2 cellular contexts compared by ENCODE assay signal in the genomic region with DNA sequence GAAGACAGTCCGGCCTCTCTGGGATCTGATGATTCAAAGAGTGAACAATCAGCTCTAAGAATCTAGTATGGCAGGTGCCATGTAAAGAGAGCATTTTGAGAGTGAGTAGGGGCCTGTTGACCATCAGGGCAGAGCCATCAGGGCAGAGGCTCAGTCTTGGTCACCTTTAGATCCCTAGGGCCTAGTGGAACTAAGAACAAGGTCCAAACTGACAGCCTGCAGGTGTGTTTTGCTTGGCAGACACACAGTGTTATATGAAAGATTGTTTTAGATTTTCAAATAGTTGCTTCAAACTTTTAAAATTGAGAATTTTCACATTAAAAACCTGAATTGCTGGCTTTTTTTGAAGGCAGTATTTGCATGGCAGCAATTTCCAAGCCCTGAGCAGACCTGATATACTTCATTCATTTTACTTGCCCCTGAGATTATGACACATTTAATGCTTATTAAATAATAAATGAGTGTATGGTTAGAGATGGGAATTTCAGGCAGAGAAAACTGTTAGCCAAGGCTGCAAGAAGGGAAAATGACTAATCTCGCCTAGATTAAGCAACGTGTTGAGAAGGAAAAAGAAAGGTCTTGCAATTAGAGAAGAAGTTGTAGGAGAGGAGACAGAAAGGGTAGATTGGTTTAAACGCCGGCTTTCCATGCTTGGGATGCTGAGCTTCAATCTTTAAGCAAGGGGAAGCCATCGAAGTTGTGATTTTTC.
TF ChIP-seq lines count a peak whose summit lies in the region.

No MANE protein-coding gene starts in this region.

TF ChIP-seq in liver, 16 proteins besides CTCF, POLR2A, EP300 and RAD21 (continued from another document):
- peak; percentile 57 for TF ChIP-seq HNF4G (IDR thresholded peaks at IDR 0.05)
- TF ChIP-seq RXRA (IDR thresholded peaks at IDR 0.05), result peak; percentile 30 to 52
- no peak for TF ChIP-seq TAF1 (conservative IDR thresholded peaks at IDR 0.05)
- TF ChIP-seq NR2F2 (IDR thresholded peaks at IDR 0.05), result no peak
- TF ChIP-seq FOXA1 (IDR thresholded peaks at IDR 0.05), result no peak
- TF ChIP-seq, protein P1, sequence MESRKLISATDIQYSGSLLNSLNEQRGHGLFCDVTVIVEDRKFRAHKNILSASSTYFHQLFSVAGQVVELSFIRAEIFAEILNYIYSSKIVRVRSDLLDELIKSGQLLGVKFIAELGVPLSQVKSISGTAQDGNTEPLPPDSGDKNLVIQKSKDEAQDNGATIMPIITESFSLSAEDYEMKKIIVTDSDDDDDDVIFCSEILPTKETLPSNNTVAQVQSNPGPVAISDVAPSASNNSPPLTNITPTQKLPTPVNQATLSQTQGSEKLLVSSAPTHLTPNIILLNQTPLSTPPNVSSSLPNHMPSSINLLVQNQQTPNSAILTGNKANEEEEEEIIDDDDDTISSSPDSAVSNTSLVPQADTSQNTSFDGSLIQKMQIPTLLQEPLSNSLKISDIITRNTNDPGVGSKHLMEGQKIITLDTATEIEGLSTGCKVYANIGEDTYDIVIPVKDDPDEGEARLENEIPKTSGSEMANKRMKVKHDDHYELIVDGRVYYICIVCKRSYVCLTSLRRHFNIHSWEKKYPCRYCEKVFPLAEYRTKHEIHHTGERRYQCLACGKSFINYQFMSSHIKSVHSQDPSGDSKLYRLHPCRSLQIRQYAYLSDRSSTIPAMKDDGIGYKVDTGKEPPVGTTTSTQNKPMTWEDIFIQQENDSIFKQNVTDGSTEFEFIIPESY (IDR thresholded peaks at IDR 0.05), result no peak
- TF ChIP-seq GABPA (IDR thresholded peaks at IDR 0.05 in 1 of 2, conservative IDR thresholded peaks at IDR 0.05 in 1 of 2), result no peak
- TF ChIP-seq JUND (IDR thresholded peaks at IDR 0.05), result no peak
- TF ChIP-seq, protein P2, sequence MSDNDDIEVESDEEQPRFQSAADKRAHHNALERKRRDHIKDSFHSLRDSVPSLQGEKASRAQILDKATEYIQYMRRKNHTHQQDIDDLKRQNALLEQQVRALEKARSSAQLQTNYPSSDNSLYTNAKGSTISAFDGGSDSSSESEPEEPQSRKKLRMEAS (IDR thresholded peaks at IDR 0.05), result no peak
- peak; percentile 90 to 93 for TF ChIP-seq HNF4A (conservative IDR thresholded peaks at IDR 0.05)
- TF ChIP-seq, protein P3, sequence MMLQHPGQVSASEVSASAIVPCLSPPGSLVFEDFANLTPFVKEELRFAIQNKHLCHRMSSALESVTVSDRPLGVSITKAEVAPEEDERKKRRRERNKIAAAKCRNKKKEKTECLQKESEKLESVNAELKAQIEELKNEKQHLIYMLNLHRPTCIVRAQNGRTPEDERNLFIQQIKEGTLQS (IDR thresholded peaks at IDR 0.05), result no peak
- TF ChIP-seq SP1 (IDR thresholded peaks at IDR 0.05), result peak; percentile 23
- peak; percentile 27 for TF ChIP-seq YY1 (IDR thresholded peaks at IDR 0.05)
- TF ChIP-seq, protein P4, sequence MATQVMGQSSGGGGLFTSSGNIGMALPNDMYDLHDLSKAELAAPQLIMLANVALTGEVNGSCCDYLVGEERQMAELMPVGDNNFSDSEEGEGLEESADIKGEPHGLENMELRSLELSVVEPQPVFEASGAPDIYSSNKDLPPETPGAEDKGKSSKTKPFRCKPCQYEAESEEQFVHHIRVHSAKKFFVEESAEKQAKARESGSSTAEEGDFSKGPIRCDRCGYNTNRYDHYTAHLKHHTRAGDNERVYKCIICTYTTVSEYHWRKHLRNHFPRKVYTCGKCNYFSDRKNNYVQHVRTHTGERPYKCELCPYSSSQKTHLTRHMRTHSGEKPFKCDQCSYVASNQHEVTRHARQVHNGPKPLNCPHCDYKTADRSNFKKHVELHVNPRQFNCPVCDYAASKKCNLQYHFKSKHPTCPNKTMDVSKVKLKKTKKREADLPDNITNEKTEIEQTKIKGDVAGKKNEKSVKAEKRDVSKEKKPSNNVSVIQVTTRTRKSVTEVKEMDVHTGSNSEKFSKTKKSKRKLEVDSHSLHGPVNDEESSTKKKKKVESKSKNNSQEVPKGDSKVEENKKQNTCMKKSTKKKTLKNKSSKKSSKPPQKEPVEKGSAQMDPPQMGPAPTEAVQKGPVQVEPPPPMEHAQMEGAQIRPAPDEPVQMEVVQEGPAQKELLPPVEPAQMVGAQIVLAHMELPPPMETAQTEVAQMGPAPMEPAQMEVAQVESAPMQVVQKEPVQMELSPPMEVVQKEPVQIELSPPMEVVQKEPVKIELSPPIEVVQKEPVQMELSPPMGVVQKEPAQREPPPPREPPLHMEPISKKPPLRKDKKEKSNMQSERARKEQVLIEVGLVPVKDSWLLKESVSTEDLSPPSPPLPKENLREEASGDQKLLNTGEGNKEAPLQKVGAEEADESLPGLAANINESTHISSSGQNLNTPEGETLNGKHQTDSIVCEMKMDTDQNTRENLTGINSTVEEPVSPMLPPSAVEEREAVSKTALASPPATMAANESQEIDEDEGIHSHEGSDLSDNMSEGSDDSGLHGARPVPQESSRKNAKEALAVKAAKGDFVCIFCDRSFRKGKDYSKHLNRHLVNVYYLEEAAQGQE (IDR thresholded peaks at IDR 0.05), result no peak
TF ChIP-seq in liver: peak in this region for 5.

TF ChIP-seq in HepG2, 621 proteins besides CTCF, POLR2A, EP300 and RAD21 (continued from another document):
- TF ChIP-seq, protein P5, sequence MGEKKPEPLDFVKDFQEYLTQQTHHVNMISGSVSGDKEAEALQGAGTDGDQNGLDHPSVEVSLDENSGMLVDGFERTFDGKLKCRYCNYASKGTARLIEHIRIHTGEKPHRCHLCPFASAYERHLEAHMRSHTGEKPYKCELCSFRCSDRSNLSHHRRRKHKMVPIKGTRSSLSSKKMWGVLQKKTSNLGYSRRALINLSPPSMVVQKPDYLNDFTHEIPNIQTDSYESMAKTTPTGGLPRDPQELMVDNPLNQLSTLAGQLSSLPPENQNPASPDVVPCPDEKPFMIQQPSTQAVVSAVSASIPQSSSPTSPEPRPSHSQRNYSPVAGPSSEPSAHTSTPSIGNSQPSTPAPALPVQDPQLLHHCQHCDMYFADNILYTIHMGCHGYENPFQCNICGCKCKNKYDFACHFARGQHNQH (CRISPR knock-in tag; IDR thresholded peaks at IDR 0.05), result no peak
- TF ChIP-seq, protein P1 (CRISPR knock-in tag; IDR thresholded peaks at IDR 0.05), result no peak
- TF ChIP-seq ZNF782 (CRISPR knock-in tag; IDR thresholded peaks at IDR 0.05; ENCODE audit: borderline replicate concordance), result no peak
- no peak for TF ChIP-seq ZNF121 (CRISPR knock-in tag; IDR thresholded peaks at IDR 0.05)
- TF ChIP-seq ZNF256 (CRISPR knock-in tag; conservative IDR thresholded peaks at IDR 0.05), result no peak
- TF ChIP-seq, protein P6, sequence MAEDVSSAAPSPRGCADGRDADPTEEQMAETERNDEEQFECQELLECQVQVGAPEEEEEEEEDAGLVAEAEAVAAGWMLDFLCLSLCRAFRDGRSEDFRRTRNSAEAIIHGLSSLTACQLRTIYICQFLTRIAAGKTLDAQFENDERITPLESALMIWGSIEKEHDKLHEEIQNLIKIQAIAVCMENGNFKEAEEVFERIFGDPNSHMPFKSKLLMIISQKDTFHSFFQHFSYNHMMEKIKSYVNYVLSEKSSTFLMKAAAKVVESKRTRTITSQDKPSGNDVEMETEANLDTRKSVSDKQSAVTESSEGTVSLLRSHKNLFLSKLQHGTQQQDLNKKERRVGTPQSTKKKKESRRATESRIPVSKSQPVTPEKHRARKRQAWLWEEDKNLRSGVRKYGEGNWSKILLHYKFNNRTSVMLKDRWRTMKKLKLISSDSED (CRISPR knock-in tag; IDR thresholded peaks at IDR 0.05), result no peak
- TF ChIP-seq, protein P7, sequence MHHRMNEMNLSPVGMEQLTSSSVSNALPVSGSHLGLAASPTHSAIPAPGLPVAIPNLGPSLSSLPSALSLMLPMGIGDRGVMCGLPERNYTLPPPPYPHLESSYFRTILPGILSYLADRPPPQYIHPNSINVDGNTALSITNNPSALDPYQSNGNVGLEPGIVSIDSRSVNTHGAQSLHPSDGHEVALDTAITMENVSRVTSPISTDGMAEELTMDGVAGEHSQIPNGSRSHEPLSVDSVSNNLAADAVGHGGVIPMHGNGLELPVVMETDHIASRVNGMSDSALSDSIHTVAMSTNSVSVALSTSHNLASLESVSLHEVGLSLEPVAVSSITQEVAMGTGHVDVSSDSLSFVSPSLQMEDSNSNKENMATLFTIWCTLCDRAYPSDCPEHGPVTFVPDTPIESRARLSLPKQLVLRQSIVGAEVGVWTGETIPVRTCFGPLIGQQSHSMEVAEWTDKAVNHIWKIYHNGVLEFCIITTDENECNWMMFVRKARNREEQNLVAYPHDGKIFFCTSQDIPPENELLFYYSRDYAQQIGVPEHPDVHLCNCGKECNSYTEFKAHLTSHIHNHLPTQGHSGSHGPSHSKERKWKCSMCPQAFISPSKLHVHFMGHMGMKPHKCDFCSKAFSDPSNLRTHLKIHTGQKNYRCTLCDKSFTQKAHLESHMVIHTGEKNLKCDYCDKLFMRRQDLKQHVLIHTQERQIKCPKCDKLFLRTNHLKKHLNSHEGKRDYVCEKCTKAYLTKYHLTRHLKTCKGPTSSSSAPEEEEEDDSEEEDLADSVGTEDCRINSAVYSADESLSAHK (CRISPR knock-in tag; IDR thresholded peaks at IDR 0.05; ENCODE audit: borderline replicate concordance), result no peak
- no peak for TF ChIP-seq SMAD9 (CRISPR knock-in tag; IDR thresholded peaks at IDR 0.05)
- no peak for TF ChIP-seq ZFP1 (CRISPR knock-in tag; IDR thresholded peaks at IDR 0.05)
- TF ChIP-seq, protein P8, sequence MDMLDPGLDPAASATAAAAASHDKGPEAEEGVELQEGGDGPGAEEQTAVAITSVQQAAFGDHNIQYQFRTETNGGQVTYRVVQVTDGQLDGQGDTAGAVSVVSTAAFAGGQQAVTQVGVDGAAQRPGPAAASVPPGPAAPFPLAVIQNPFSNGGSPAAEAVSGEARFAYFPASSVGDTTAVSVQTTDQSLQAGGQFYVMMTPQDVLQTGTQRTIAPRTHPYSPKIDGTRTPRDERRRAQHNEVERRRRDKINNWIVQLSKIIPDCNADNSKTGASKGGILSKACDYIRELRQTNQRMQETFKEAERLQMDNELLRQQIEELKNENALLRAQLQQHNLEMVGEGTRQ (IDR thresholded peaks at IDR 0.05; ENCODE audit: low read depth, low read length), result no peak
- TF ChIP-seq, protein P8 (CRISPR knock-in tag; IDR thresholded peaks at IDR 0.05; ENCODE audit: borderline replicate concordance), result no peak
- no peak for TF ChIP-seq ZFP36 (IDR thresholded peaks at IDR 0.05; ENCODE audit: borderline replicate concordance, low read depth, low read length, partially characterized antibody)
- TF ChIP-seq, protein P9, sequence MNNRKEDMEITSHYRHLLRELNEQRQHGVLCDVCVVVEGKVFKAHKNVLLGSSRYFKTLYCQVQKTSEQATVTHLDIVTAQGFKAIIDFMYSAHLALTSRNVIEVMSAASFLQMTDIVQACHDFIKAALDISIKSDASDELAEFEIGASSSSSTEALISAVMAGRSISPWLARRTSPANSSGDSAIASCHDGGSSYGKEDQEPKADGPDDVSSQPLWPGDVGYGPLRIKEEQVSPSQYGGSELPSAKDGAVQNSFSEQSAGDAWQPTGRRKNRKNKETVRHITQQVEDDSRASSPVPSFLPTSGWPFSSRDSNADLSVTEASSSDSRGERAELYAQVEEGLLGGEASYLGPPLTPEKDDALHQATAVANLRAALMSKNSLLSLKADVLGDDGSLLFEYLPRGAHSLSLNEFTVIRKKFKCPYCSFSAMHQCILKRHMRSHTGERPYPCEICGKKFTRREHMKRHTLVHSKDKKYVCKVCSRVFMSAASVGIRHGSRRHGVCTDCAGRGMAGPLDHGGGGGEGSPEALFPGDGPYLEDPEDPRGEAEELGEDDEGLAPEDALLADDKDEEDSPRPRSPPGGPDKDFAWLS (CRISPR knock-in tag; IDR thresholded peaks at IDR 0.05; ENCODE audit: borderline replicate concordance), result no peak
- TF ChIP-seq ZNF614 (CRISPR knock-in tag; IDR thresholded peaks at IDR 0.05; ENCODE audit: borderline replicate concordance), result no peak
- no peak for TF ChIP-seq ZNF652 (CRISPR knock-in tag; IDR thresholded peaks at IDR 0.05; ENCODE audit: borderline replicate concordance, low read depth)
- TF ChIP-seq, protein P10, sequence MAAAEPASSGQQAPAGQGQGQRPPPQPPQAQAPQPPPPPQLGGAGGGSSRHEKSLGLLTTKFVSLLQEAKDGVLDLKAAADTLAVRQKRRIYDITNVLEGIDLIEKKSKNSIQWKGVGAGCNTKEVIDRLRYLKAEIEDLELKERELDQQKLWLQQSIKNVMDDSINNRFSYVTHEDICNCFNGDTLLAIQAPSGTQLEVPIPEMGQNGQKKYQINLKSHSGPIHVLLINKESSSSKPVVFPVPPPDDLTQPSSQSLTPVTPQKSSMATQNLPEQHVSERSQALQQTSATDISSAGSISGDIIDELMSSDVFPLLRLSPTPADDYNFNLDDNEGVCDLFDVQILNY (CRISPR knock-in tag; conservative IDR thresholded peaks at IDR 0.05), result no peak
- TF ChIP-seq, protein P11, sequence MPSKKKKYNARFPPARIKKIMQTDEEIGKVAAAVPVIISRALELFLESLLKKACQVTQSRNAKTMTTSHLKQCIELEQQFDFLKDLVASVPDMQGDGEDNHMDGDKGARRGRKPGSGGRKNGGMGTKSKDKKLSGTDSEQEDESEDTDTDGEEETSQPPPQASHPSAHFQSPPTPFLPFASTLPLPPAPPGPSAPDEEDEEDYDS (CRISPR knock-in tag; IDR thresholded peaks at IDR 0.05), result no peak
TF ChIP-seq in HepG2: peak in this region for 0.
